ENCODE assay signal across 16 cellular contexts in the genomic region with DNA sequence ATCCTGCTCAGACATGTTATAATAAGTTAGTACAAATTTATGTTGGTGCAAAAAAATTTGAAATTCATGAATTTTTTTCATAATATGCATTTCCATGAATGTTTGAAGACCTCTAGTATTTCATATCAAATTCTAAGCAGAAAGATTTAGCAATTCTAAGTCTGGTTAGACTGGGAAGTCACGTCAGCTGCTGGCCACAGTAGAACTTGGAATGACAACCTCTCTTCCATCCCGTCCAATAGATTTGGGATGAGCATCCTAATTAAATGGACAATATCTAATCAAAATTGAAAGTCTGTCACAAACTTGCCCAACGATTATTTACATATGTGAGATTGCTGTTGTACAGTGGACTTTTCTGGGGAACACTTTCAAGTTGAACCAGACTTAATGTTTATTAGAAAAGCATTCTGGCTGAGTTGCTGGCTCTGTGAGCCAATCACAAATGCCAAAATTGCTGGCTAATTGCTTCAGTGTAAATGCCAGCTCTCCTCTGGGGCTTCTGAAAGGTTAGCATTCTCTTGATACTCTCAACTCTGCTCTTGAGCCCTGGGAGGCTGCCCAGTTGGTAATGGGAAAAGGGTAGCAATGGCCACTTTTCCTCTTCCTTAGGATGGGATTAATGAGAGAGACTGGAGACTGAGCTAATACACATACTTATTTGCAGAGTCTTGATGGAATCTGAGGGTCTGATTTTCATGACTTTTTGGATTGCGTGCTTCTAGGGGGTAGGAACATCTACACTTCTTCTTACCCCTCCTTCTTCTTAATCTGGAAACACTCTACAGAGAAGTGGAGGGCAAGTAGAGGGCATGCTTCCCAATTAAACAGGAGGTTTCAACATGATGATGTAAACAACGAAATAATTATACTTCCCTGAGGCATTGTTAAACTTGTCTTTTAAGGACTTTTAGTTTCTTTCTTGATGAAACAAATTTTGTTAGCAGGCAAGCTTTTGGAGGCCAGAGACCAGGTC.
"Had no signal": no experiment of that assay in that cellular context is flagged by ENCODE, and none has a peak within 500 bp of the region (broad histone marks: within the 10 kb centered on the region; RNA-seq: fewer than 3 reads in every experiment).

No MANE protein-coding gene starts in this region.

- H3K36me3 ChIP-seq: cardiac muscle cell, suprapubic skin, WERI-Rb-1 had no signal

- H3K4me1 ChIP-seq: foreskin keratinocyte, parathyroid adenoma, suprapubic skin had no signal

- H3K27me3 ChIP-seq: cardiac muscle cell, foreskin keratinocyte, suprapubic skin had no signal

- H3K27ac ChIP-seq: cardiac muscle cell, foreskin keratinocyte, parathyroid adenoma, suprapubic skin, WERI-Rb-1 had no signal

- DNase-seq: activated CD4-positive, alpha-beta T cell treated with anti-CD3 and anti-CD28 coated beads, Interleukin-2, amount 50 U/mL, for 48 hours; activated T-cell treated with anti-CD3 and anti-CD28 coated beads for 4 hours; dermis blood vessel endothelial cell; effector memory CD4-positive, alpha-beta T cell; foreskin keratinocyte; midbrain; stimulated activated CD4-positive, alpha-beta T cell treated with anti-CD3 and anti-CD28 coated beads, Interleukin-12 subunit alpha, Interleukin-12 subunit beta, amount 100 ng/mL, for 4 hours; stimulated activated CD4-positive, alpha-beta T cell treated with anti-CD3 and anti-CD28 coated beads, Interleukin-2, amount 100 ng/mL, for 24 hours; stimulated activated naive CD8-positive, alpha-beta T cell treated with anti-CD3 and anti-CD28 coated beads, Interleukin-15, Interleukin-2, amounts not matched to agents 100 U/mL and 50 U/mL, for 24 hours; SW 1271; T-helper 2 cell; trophoblast cell; WERI-Rb-1 had no signal

- H3K9me3 ChIP-seq: suprapubic skin had no signal

- H3K4me3 ChIP-seq: cardiac muscle cell, suprapubic skin had no signal

- ATAC-seq: foreskin keratinocyte; stimulated activated naive CD8-positive, alpha-beta T cell treated with anti-CD3 and anti-CD28 coated beads, Interleukin-15, Interleukin-2, amounts not matched to agents 100 U/mL and 50 U/mL, for 24 hours had no signal
